16 cellular contexts compared by ENCODE assay signal in genomic region chr1:30905898-30906620, GRCh38. TPM values are rescaled to one million over a fixed set of nuclear protein-coding genes. Genes with fewer than 3 reads are reported as not detected.
DNase-seq lines count a peak whose midpoint lies in the region; ATAC-seq and TF ChIP-seq lines count a peak whose summit lies in the region.
"Had no signal": no experiment of that assay in that cellular context is flagged by ENCODE, and none has a peak within 500 bp of the region (broad histone marks: within the 10 kb centered on the region; RNA-seq: fewer than 3 reads in every experiment).

No MANE protein-coding gene starts in this region.

- no peak for TF ChIP-seq POLR2A in gastroesophageal sphincter (IDR thresholded peaks at IDR 0.05)

- no peak for DNase-seq in CD4-positive, CD25-positive, alpha-beta regulatory T cell
- DNase-seq in neural progenitor cell (ENCODE audit: low spot score): no peak
- DNase-seq in pons (ENCODE audit: low spot score): no peak
- DNase-seq in dermis blood vessel endothelial cell: no peak
- DNase-seq in T-helper 9 cell: no peak
- DNase-seq: activated CD4-positive, alpha-beta T cell treated with anti-CD3 and anti-CD28 coated beads, Interleukin-2, amount 50 U/mL, for 48 hours; activated naive CD8-positive, alpha-beta T cell treated with anti-CD3 and anti-CD28 coated beads, Interleukin-2, amount 10 ng/mL, durations not matched to agents 7 days and 5 days; activated T-cell treated with anti-CD3 and anti-CD28 coated beads, Interleukin-2, amount 50 U/mL, for 48 hours; NCI-H146; NCI-H226; stimulated activated naive CD4-positive, alpha-beta T cell had no signal

- H3K36me3 ChIP-seq in CD4-positive, CD25-positive, alpha-beta regulatory T cell (ENCODE audit: control insufficient read depth, insufficient read depth, low read length): no peaks in the 10 kb centered on the region
- H3K36me3 ChIP-seq in gastroesophageal sphincter (no peaks in the 10 kb centered on the region), neural progenitor cell (no peaks in the 10 kb centered on the region)

- H3K36me3 Mint-ChIP-seq in CD4-positive, CD25-positive, alpha-beta regulatory T cell: no peaks in the 10 kb centered on the region
- H3K36me3 Mint-ChIP-seq in IgD-negative memory B cell (peaks cover 1% of the 10 kb centered on the region), neural progenitor cell (no peaks in the 10 kb centered on the region)
- H3K36me3 Mint-ChIP-seq: activated naive CD8-positive, alpha-beta T cell treated with anti-CD3 and anti-CD28 coated beads, Interleukin-2, amount 10 ng/mL, durations not matched to agents 7 days and 5 days had no signal

- no peak for ATAC-seq in CD4-positive, CD25-positive, alpha-beta regulatory T cell (ENCODE audit: low read depth in 2 of 2)
- ATAC-seq in gastroesophageal sphincter: no peak
- ATAC-seq in GM18858 (IDR thresholded peaks at IDR 0.05; ENCODE audit: unreplicated experiment): no peak

- H3K4me3 ChIP-seq in CD4-positive, CD25-positive, alpha-beta regulatory T cell (ENCODE audit: low read depth, low read length): no peak overlapping the region
- H3K4me3 ChIP-seq in gastroesophageal sphincter (no peak overlapping the region), neural progenitor cell (no peak overlapping the region)
- H3K4me3 ChIP-seq: smooth muscle cell had no signal

- H4K20me1 ChIP-seq in neural progenitor cell (ENCODE audit: low read depth): peaks cover 65% of the 10 kb centered on the region

- H3K27ac ChIP-seq in CD4-positive, CD25-positive, alpha-beta regulatory T cell (ENCODE audit: insufficient read depth, low read length, poor library complexity, severe bottlenecking): no peak overlapping the region
- peak overlapping the region in 3 of 4 donors; percentile 71 to 84 (median 83) for H3K27ac ChIP-seq in gastroesophageal sphincter
- no peak overlapping the region for H3K27ac ChIP-seq in neural progenitor cell

- TF ChIP-seq EP300 in gastroesophageal sphincter (IDR thresholded peaks at IDR 0.05): no peak

- 0 to 43% methylated on average over 1 to 4 of the region's 9 CpGs for WGBS in gastroesophageal sphincter (ENCODE audit: low coverage in 1 of 2), 2 donors

- H3K9ac ChIP-seq in neural progenitor cell: no peak overlapping the region

- H3K27me3 Mint-ChIP-seq in CD4-positive, CD25-positive, alpha-beta regulatory T cell: peaks cover 50% of the 10 kb centered on the region
- H3K27me3 Mint-ChIP-seq in IgD-negative memory B cell: peaks cover 34% of the 10 kb centered on the region
- peaks cover 20% of the 10 kb centered on the region for H3K27me3 Mint-ChIP-seq in neural progenitor cell (ENCODE audit: insufficient read depth, low read depth)

- H3K4me1 Mint-ChIP-seq in CD4-positive, CD25-positive, alpha-beta regulatory T cell: peaks cover 0 to 26% (median 5%) of the 10 kb centered on the region in 4 donors
- peaks cover 13 to 21% (median 14%) of the 10 kb centered on the region in 3 donors for H3K4me1 Mint-ChIP-seq in IgD-negative memory B cell
- peaks cover 61% of the 10 kb centered on the region for H3K4me1 Mint-ChIP-seq in neural progenitor cell

- peaks cover 0 to 3% (median 0%) of the 10 kb centered on the region in 7 donors for H3K9me3 Mint-ChIP-seq in CD4-positive, CD25-positive, alpha-beta regulatory T cell
- H3K9me3 Mint-ChIP-seq in IgD-negative memory B cell: no peaks in the 10 kb centered on the region
- H3K9me3 Mint-ChIP-seq in neural progenitor cell: no peaks in the 10 kb centered on the region
- H3K9me3 Mint-ChIP-seq: activated naive CD8-positive, alpha-beta T cell treated with anti-CD3 and anti-CD28 coated beads, Interleukin-2, amount 10 ng/mL, durations not matched to agents 7 days and 5 days had no signal

- H3K4me1 ChIP-seq in CD4-positive, CD25-positive, alpha-beta regulatory T cell (ENCODE audit: control insufficient read depth, insufficient read depth, low read length, poor library complexity, severe bottlenecking): peaks cover 14% of the 10 kb centered on the region
- H3K4me1 ChIP-seq in gastroesophageal sphincter (peaks cover 0 to 88% (median 45%) of the 10 kb centered on the region in 3 donors), neural progenitor cell (peaks cover 38% of the 10 kb centered on the region)

- no peaks in the 10 kb centered on the region for H3K9me3 ChIP-seq in CD4-positive, CD25-positive, alpha-beta regulatory T cell (ENCODE audit: control insufficient read depth in 2 of 2, low read length in 2 of 2)
- H3K9me3 ChIP-seq in gastroesophageal sphincter (no peaks in the 10 kb centered on the region), neural progenitor cell (ENCODE audit: low read depth) (no peaks in the 10 kb centered on the region)

- TF ChIP-seq CTCF in gastroesophageal sphincter (IDR thresholded peaks at IDR 0.05) (no peak), neural progenitor cell (IDR thresholded peaks at IDR 0.05) (no peak)

- peaks cover 41% of the 10 kb centered on the region for H3K79me2 ChIP-seq in neural progenitor cell (ENCODE audit: low read depth)

- H2AFZ ChIP-seq in neural progenitor cell (replicated peaks): no peak overlapping the region

- H3K4me2 ChIP-seq in neural progenitor cell: peak overlapping the region; percentile 42

- peaks cover 15% of the 10 kb centered on the region for H3K27me3 ChIP-seq in CD4-positive, CD25-positive, alpha-beta regulatory T cell (ENCODE audit: control insufficient read depth, insufficient read depth, low read length)
- H3K27me3 ChIP-seq in gastroesophageal sphincter (no peaks in the 10 kb centered on the region), neural progenitor cell (peaks cover 13% of the 10 kb centered on the region)

- H3K27ac Mint-ChIP-seq in CD4-positive, CD25-positive, alpha-beta regulatory T cell: no peak overlapping the region
- no peak overlapping the region for H3K27ac Mint-ChIP-seq in IgD-negative memory B cell
- peak overlapping the region; percentile 72 for H3K27ac Mint-ChIP-seq in neural progenitor cell
- H3K27ac Mint-ChIP-seq: activated naive CD8-positive, alpha-beta T cell treated with anti-CD3 and anti-CD28 coated beads, Interleukin-2, amount 10 ng/mL, durations not matched to agents 7 days and 5 days had no signal

- peaks cover 46% of the 10 kb centered on the region for H3F3A ChIP-seq in neural progenitor cell (ENCODE audit: low read depth)

- peak overlapping the region; percentile 1 to 38 (median 17) for H3K4me3 Mint-ChIP-seq in CD4-positive, CD25-positive, alpha-beta regulatory T cell
- H3K4me3 Mint-ChIP-seq in IgD-negative memory B cell: peak overlapping the region; percentile 1 to 87 (median 36)
- peak overlapping the region; percentile 66 for H3K4me3 Mint-ChIP-seq in neural progenitor cell
- H3K4me3 Mint-ChIP-seq: activated naive CD8-positive, alpha-beta T cell treated with anti-CD3 and anti-CD28 coated beads, Interleukin-2, amount 10 ng/mL, durations not matched to agents 7 days and 5 days had no signal

RNA-seq across cellular contexts. Expression of gene SDC3, which starts 2.5 kb away (rescaled TPM):
- total RNA-seq in CD4-positive, CD25-positive, alpha-beta regulatory T cell: 0.12 TPM
- not detected for polyA plus RNA-seq in CD4-positive, CD25-positive, alpha-beta regulatory T cell
- polyA plus RNA-seq in IgD-negative memory B cell: not detected
- total RNA-seq in gastroesophageal sphincter: 100 to 1,000 TPM in 1 of 4 donors, 10 to 100 TPM in 3; 45.1 to 112 (median 52.6) TPM
- 23.0 and 45.1 TPM in 2 replicates for total RNA-seq in neural progenitor cell (ENCODE audit: low replicate concordance)
- total RNA-seq in dermis blood vessel endothelial cell: 22.0 and 55.3 TPM in 2 replicates
- total RNA-seq: OCI-LY7 had no signal

Comparison
In these comparisons a context has a peak if more than half of its experiments do, and no peak if none do; other contexts are left out.
1. H3K27ac ChIP-seq: peak in gastroesophageal sphincter (3 of 4); none in CD4-positive, CD25-positive, alpha-beta regulatory T cell (single experiment) and neural progenitor cell (single experiment).
2. RNA of gene SDC3, which starts 2.5 kb away (total RNA-seq): 45.1 to 112 TPM in gastroesophageal sphincter, 23.0 to 45.1 TPM in neural progenitor cell and 22.0 to 55.3 TPM in dermis blood vessel endothelial cell; 0.12 TPM in CD4-positive, CD25-positive, alpha-beta regulatory T cell (single experiment); every median in the first group is over 10 times any median in the second.
3. Peak in every context shown above with its lines, with median percentiles within 50 percentile points of each other: H3K4me3 Mint-ChIP-seq.